Comparison of ENCODE assay signal across 13 cellular contexts in genomic region chr22:21420180-21420763, GRCh38. TPM values are rescaled to one million over a fixed set of nuclear protein-coding genes. Genes with fewer than 3 reads are reported as not detected.
A peak's percentile ranks its signal among the peaks of the same experiment; 100 is the strongest.
DNase-seq lines count a peak whose midpoint lies in the region; ATAC-seq and TF ChIP-seq lines count a peak whose summit lies in the region.
"Not testable (repeated sequence)": the region's sequence is repeated elsewhere in the genome, so short reads cannot be mapped to it uniquely, and the experiment has no call there.
"Had no signal": no experiment of that assay in that cellular context is flagged by ENCODE, and none has a peak within 500 bp of the region (broad histone marks: within the 10 kb centered on the region; RNA-seq: fewer than 3 reads in every experiment).

No MANE protein-coding gene starts in this region.

- POLR2A ChIA-PET in activated B cell treated with CpG ODN at 0.5 μM for 24 hours (lab: Charles Lee), result not testable (repeated sequence)

- not testable (repeated sequence) for TF ChIP-seq CTCF in CD14-positive monocyte (IDR thresholded peaks at IDR 0.05); activated B cell treated with CpG ODN at 0.5 μM for 24 hours (IDR thresholded peaks at IDR 0.05); right lobe of liver (IDR thresholded peaks at IDR 0.05); nephron progenitor cell (IDR thresholded peaks at IDR 0.05)

- H3K4me3 ChIP-seq in HUES64 (ENCODE audit: low read length), result 0 out of 2 replicates have a peak overlapping the region, but pooled peaks have one; percentile 18
- H3K4me3 ChIP-seq in right lobe of liver, result not testable (repeated sequence)

- not testable (repeated sequence) for H3K36me3 Mint-ChIP-seq in CD14-positive monocyte; activated B cell treated with CpG ODN at 0.5 μM for 24 hours (ENCODE audit: low read depth); nephron progenitor cell (ENCODE audit: low read depth)

- peak; percentile 65 for ATAC-seq in activated B cell treated with CpG ODN at 0.5 μM for 24 hours (ENCODE audit: low read depth)
- ATAC-seq in esophagus mucosa, result peak; percentile 42
- peak; percentile 64 to 80 (median 73) for ATAC-seq in right lobe of liver
- peak; percentile 52 for ATAC-seq in stimulated activated naive CD8-positive, alpha-beta T cell treated with anti-CD3 and anti-CD28 coated beads, Interleukin-15, Interleukin-2, amounts not matched to agents 100 U/mL and 50 U/mL, for 24 hours

- H3K27me3 Mint-ChIP-seq in CD14-positive monocyte (ENCODE audit: low read depth in 3 of 3); activated B cell treated with CpG ODN at 0.5 μM for 24 hours; nephron progenitor cell (ENCODE audit: low read depth, poor library complexity): not testable (repeated sequence)

- not testable (repeated sequence) for H3K36me3 ChIP-seq in HUES64 (ENCODE audit: insufficient read depth, low read length); right lobe of liver

- not testable (repeated sequence) for H3K9me3 Mint-ChIP-seq in CD14-positive monocyte, activated B cell treated with CpG ODN at 0.5 μM for 24 hours, nephron progenitor cell

- intact Hi-C loops in CD14-positive monocyte (cut with micrococcal nuclease); activated B cell treated with CpG ODN at 0.5 μM for 24 hours (cut with micrococcal nuclease); right lobe of liver (cut with DNase I): not testable (repeated sequence)

- CTCF ChIA-PET in activated B cell treated with CpG ODN at 0.5 μM for 24 hours (lab: Charles Lee), result not testable (repeated sequence)

- H3K27ac ChIP-seq in HUES64 (ENCODE audit: low read depth, low read length); right lobe of liver: not testable (repeated sequence)

- WGBS in HUES64, result 1% methylated on average over 5 of the region's 19 CpGs
- WGBS in right lobe of liver (ENCODE audit: insufficient coverage, low coverage, low lambda C conversion rate, missing lambda C conversion rate), result 0% methylated on average over 3 of the region's 19 CpGs

- H3K9me3 ChIP-seq in HUES64 (ENCODE audit: insufficient read depth, low read depth, low read length); right lobe of liver: not testable (repeated sequence)

- not testable (repeated sequence) for H3K27ac Mint-ChIP-seq in CD14-positive monocyte, activated B cell treated with CpG ODN at 0.5 μM for 24 hours, nephron progenitor cell

- not testable (repeated sequence) for H3K4me3 Mint-ChIP-seq in CD14-positive monocyte, activated B cell treated with CpG ODN at 0.5 μM for 24 hours, nephron progenitor cell

- not testable (repeated sequence) for H3K9ac ChIP-seq in HUES64 (ENCODE audit: low read depth, low read length)

- H3K27me3 ChIP-seq in HUES64 (ENCODE audit: insufficient read depth, low read length); right lobe of liver: not testable (repeated sequence)

- peak; percentile 22 for DNase-seq in CD14-positive monocyte (ENCODE audit: low spot score)
- not testable (repeated sequence) for DNase-seq in activated B cell treated with CpG ODN at 0.5 μM for 24 hours
- DNase-seq in activated effector memory CD4-positive, alpha-beta T cell treated with anti-CD3 and anti-CD28 coated beads, Interleukin-2, amount 50 U/mL, for 16 hours, result peak; percentile 57
- DNase-seq in right lobe of liver, result peak in 1 of 3 donors; percentile 20
- peak; percentile 9 for DNase-seq in nephron progenitor cell
- peak; percentile 3 for DNase-seq in stimulated activated naive CD8-positive, alpha-beta T cell treated with anti-CD3 and anti-CD28 coated beads, Interleukin-15, Interleukin-2, amounts not matched to agents 100 U/mL and 50 U/mL, for 24 hours

- TF ChIP-seq POLR2A in right lobe of liver (IDR thresholded peaks at IDR 0.05), result not testable (repeated sequence)

- not testable (repeated sequence) for H3K4me1 ChIP-seq in HUES64 (ENCODE audit: insufficient read depth, low read length); right lobe of liver

- not testable (repeated sequence) for H3K4me1 Mint-ChIP-seq in CD14-positive monocyte, activated B cell treated with CpG ODN at 0.5 μM for 24 hours, nephron progenitor cell

RNA-seq across cellular contexts. Expression of gene HIC2, which starts 3.1 kb away (rescaled TPM):
- polyA plus RNA-seq in CD14-positive monocyte, result under 1 TPM; 0.34 to 0.36 TPM
- polyA plus RNA-seq in HUES64 (2013, experiment 1 of 2), result 14.1 TPM
- polyA plus RNA-seq in HUES64 (2013, experiment 2 of 2), result 17.1 TPM
- total RNA-seq in activated B cell treated with CpG ODN at 0.5 μM for 24 hours (6.5 and 7.1 TPM in 2 replicates), esophagus mucosa (2.1 TPM), right lobe of liver (1 to 10 TPM in 5 of 6 experiments, under 1 TPM in 1; 0.88 to 1.9 (median 1.4) TPM)

RNA-seq across cellular contexts. Expression of gene RIMBP3B, which starts 36.7 kb away (rescaled TPM):
- polyA plus RNA-seq in CD14-positive monocyte, result under 1 TPM in 1 of 2 donors, not detected in 1; 0.17 TPM
- 0.10 TPM for polyA plus RNA-seq in HUES64 (2013, experiment 1 of 2)
- polyA plus RNA-seq in HUES64 (2013, experiment 2 of 2), result 0.25 TPM
- total RNA-seq in activated B cell treated with CpG ODN at 0.5 μM for 24 hours, result 0.16 and 0.42 TPM in 2 replicates
- not detected for total RNA-seq in esophagus mucosa
- total RNA-seq in right lobe of liver, result under 1 TPM in 1 of 6 experiments, not detected in 5; 0.04 TPM
- total RNA-seq: endothelial cell of umbilical vein, MCF 10A, omental fat pad, skeletal muscle tissue, vagina had no signal
- polyA plus RNA-seq: endothelial cell of umbilical vein had no signal

RNA-seq across cellular contexts. Expression of gene TMEM191C, which starts 46.9 kb away (rescaled TPM):
- polyA plus RNA-seq in CD14-positive monocyte, result 1 to 10 TPM; 1.6 to 4.0 TPM
- 1.7 TPM for polyA plus RNA-seq in HUES64 (2013, experiment 1 of 2)
- polyA plus RNA-seq in HUES64 (2013, experiment 2 of 2), result 1.4 TPM
- total RNA-seq in activated B cell treated with CpG ODN at 0.5 μM for 24 hours, result 1.3 and 1.5 TPM in 2 replicates
- total RNA-seq in esophagus mucosa, result 4.2 TPM
- 1 to 10 TPM in 1 of 6 experiments, under 1 TPM in 5; 0.12 to 1.4 (median 0.66) TPM for total RNA-seq in right lobe of liver
